1 cellular context compared by ENCODE assay signal in genomic region chr1:30895942-30896660, GRCh38.
A peak's percentile ranks its signal among the peaks of the same experiment; 100 is the strongest.
TF ChIP-seq lines count a peak whose summit lies in the region.

No MANE protein-coding gene starts in this region.

TF ChIP-seq in K562, 482 proteins besides CTCF, POLR2A, EP300 and RAD21 (continued from another document and continues in another):
- TF ChIP-seq ZBTB40 (IDR thresholded peaks at IDR 0.05) (0 out of 2 replicates have a peak, but pooled peaks have one; percentile 38), ZBTB40 (CRISPR knock-in tag; IDR thresholded peaks at IDR 0.05) (no peak), GATAD2B (IDR thresholded peaks at IDR 0.05; ENCODE audit: borderline replicate concordance) (no peak), TFAP4 (CRISPR knock-in tag; IDR thresholded peaks at IDR 0.05; ENCODE audit: borderline replicate concordance) (no peak), ZFP30 (CRISPR knock-in tag; IDR thresholded peaks at IDR 0.05; ENCODE audit: borderline replicate concordance) (no peak), MGA (IDR thresholded peaks at IDR 0.05) (peak; percentile 55; the same call in 1 of the 2 replicates), SIX5 (IDR thresholded peaks at IDR 0.05; ENCODE audit: borderline replicate concordance in 1 of 2, insufficient read depth in 1 of 2, low read depth in 1 of 2, low read length in 2 of 2) (no peak), RHOXF2B (CRISPR knock-in tag; conservative IDR thresholded peaks at IDR 0.05) (0 out of 2 replicates have a peak, but pooled peaks have one; percentile 14), ETS2 (tag; IDR thresholded peaks at IDR 0.05; ENCODE audit: borderline replicate concordance, poor library complexity, severe bottlenecking) (no peak), HDAC8 (tag; IDR thresholded peaks at IDR 0.05) (0 out of 2 replicates have a peak, but pooled peaks have one; percentile 59), ILK (tag; IDR thresholded peaks at IDR 0.05; ENCODE audit: borderline replicate concordance, low read depth) (no peak), CBX2 (IDR thresholded peaks at IDR 0.05; ENCODE audit: insufficient read depth, low read length, poor library complexity, severe bottlenecking) (no peak), RFX5 (IDR thresholded peaks at IDR 0.05; ENCODE audit: low read depth, low read length) (no peak), UBTF (IDR thresholded peaks at IDR 0.05; ENCODE audit: borderline replicate concordance in 1 of 2, low read depth in 2 of 2, low read length in 2 of 2) (peak; percentile 1 to 41; a peak in 1 of 4 replicates), ZNF444 (CRISPR knock-in tag; IDR thresholded peaks at IDR 0.05) (no peak), BRD9 (IDR thresholded peaks at IDR 0.05; ENCODE audit: low read depth, partially characterized antibody) (peak; percentile 92), E4F1 (CRISPR knock-in tag; IDR thresholded peaks at IDR 0.05; ENCODE audit: borderline replicate concordance) (no peak), BMI1 (IDR thresholded peaks at IDR 0.05; ENCODE audit: low read length) (no peak), ELF4 (CRISPR knock-in tag; IDR thresholded peaks at IDR 0.05) (no peak), HOMEZ (CRISPR knock-in tag; IDR thresholded peaks at IDR 0.05) (no peak), XRCC4 (IDR thresholded peaks at IDR 0.05; ENCODE audit: extremely low read depth, insufficient read depth, insufficient read length) (no peak), HNRNPH1 (optimal IDR thresholded peaks at IDR 0.05; ENCODE audit: low read depth, low read length) (no peak), ZNF24 (IDR thresholded peaks at IDR 0.05) (no peak; the same call in 1 of the 2 replicates)
